Comparison of ENCODE assay signal across 12 cellular contexts in genomic region chr1:227759345-227760300, GRCh38. TPM values are rescaled to one million over a fixed set of nuclear protein-coding genes. Genes with fewer than 3 reads are reported as not detected.
A peak's percentile ranks its signal among the peaks of the same experiment; 100 is the strongest.
DNase-seq lines count a peak whose midpoint lies in the region; ATAC-seq, FAIRE-seq and TF ChIP-seq lines count a peak whose summit lies in the region.
"Had no signal": no experiment of that assay in that cellular context is flagged by ENCODE, and none has a peak within 500 bp of the region (broad histone marks: within the 10 kb centered on the region; RNA-seq: fewer than 3 reads in every experiment).

No MANE protein-coding gene starts in this region.

- in situ Hi-C loops in astrocyte of the cerebellum (cut with HindIII; ENCODE audit: low sequenced_read_pairs) = loop anchor here (25.0 kb wide), 1 partner anchor 178 kb away; the partner anchor contains the start of gene WNT9A

- peaks cover 7% of the 10 kb centered on the region for H3K79me2 ChIP-seq in keratinocyte (ENCODE audit: control insufficient read depth, insufficient read depth, low read length)

- no peaks in the 10 kb centered on the region for H3K9me1 ChIP-seq in keratinocyte (ENCODE audit: control insufficient read depth, extremely low read depth, insufficient read depth, low read length)

- POLR2A ChIA-PET in GM10248 (lab: Yijun Ruan, JAX) = no interaction called here

- H3K4me1 Mint-ChIP-seq in stimulated activated naive CD8-positive, alpha-beta T cell treated with anti-CD3 and anti-CD28 coated beads, Interleukin-15, amount 100 ng/mL, for 72 hours = peaks cover 71% of the 10 kb centered on the region

- H3K27ac Mint-ChIP-seq in stimulated activated naive CD8-positive, alpha-beta T cell treated with anti-CD3 and anti-CD28 coated beads, Interleukin-15, amount 100 ng/mL, for 72 hours = no peak overlapping the region
- H3K27ac Mint-ChIP-seq: activated naive CD8-positive, alpha-beta T cell treated with anti-CD3 and anti-CD28 coated beads for 36 hours had no signal

- no peak overlapping the region for H3K4me2 ChIP-seq in keratinocyte (ENCODE audit: control insufficient read depth, extremely low read depth, insufficient read depth, low read depth, low read length)

- dilution Hi-C loops in keratinocyte (cut with MboI; ENCODE audit: extremely low pct_ligation_motif_present, low sequenced_read_pairs) = no loop called here

- H4K20me1 ChIP-seq in keratinocyte (ENCODE audit: control insufficient read depth, extremely low read depth, insufficient read depth, low read length) = peaks cover 9% of the 10 kb centered on the region

- TF ChIP-seq CTCF in astrocyte of the cerebellum (IDR thresholded peaks at IDR 0.05; ENCODE audit: low read depth, low read length, missing control alignments) = no peak
- no peak for TF ChIP-seq CTCF in keratinocyte (optimal IDR thresholded peaks at IDR 0.05 in 1 of 3, IDR thresholded peaks at IDR 0.05 in 1 of 3, conservative IDR thresholded peaks at IDR 0.05 in 1 of 3; ENCODE audit: extremely low read depth in 1 of 3, insufficient read depth in 2 of 3, low read length in 3 of 3)
- no peak for TF ChIP-seq CTCF in GM10248 (IDR thresholded peaks at IDR 0.05; ENCODE audit: control extremely low read depth, extremely low read depth, low read depth, missing control alignments)
- no peak for TF ChIP-seq CTCF in left lung (IDR thresholded peaks at IDR 0.05)

- no peak overlapping the region for H3K4me3 Mint-ChIP-seq in stimulated activated naive CD8-positive, alpha-beta T cell treated with anti-CD3 and anti-CD28 coated beads, Interleukin-15, amount 100 ng/mL, for 72 hours
- H3K4me3 Mint-ChIP-seq: activated naive CD8-positive, alpha-beta T cell treated with anti-CD3 and anti-CD28 coated beads for 36 hours had no signal

- peak; percentile 77 for FAIRE-seq in keratinocyte (lab: Jason Lieb, UNC)

- no peaks in the 10 kb centered on the region for H3K27me3 ChIP-seq in keratinocyte (ENCODE audit: control insufficient read depth, extremely low read depth, insufficient read depth, low read length)
- no peaks in the 10 kb centered on the region for H3K27me3 ChIP-seq in left lung
- H3K27me3 ChIP-seq: neutrophil had no signal

- H3K36me3 ChIP-seq in keratinocyte (ENCODE audit: control insufficient read depth in 2 of 2, extremely low read depth in 1 of 2, insufficient read depth in 2 of 2, low read length in 2 of 2) (peaks cover 9 to 13% of the 10 kb centered on the region in 2 experiments), left lung (peaks cover 0 to 38% of the 10 kb centered on the region in 2 donors)

- H3K27me3 Mint-ChIP-seq in stimulated activated naive CD8-positive, alpha-beta T cell treated with anti-CD3 and anti-CD28 coated beads, Interleukin-15, amount 100 ng/mL, for 72 hours = no peaks in the 10 kb centered on the region
- H3K27me3 Mint-ChIP-seq: activated naive CD8-positive, alpha-beta T cell treated with anti-CD3 and anti-CD28 coated beads for 36 hours had no signal

- H3K9ac ChIP-seq in keratinocyte (ENCODE audit: control insufficient read depth, extremely low read depth, insufficient read depth, low read length) = no peak overlapping the region

- peaks cover 34% of the 10 kb centered on the region for H3K4me1 ChIP-seq in keratinocyte (ENCODE audit: control insufficient read depth, extremely low read depth, insufficient read depth, low read length)
- H3K4me1 ChIP-seq in left lung = peaks cover 11 to 23% of the 10 kb centered on the region in 2 donors

- no peak for DNase-seq in stimulated activated naive CD8-positive, alpha-beta T cell treated with anti-CD3 and anti-CD28 coated beads, Interleukin-15, amount 100 ng/mL, for 72 hours
- DNase-seq in stimulated activated naive CD8-positive, alpha-beta T cell treated with anti-CD3 and anti-CD28 coated beads, Interleukin-15, Interleukin-2, amounts not matched to agents 100 U/mL and 50 U/mL, for 24 hours = no peak
- peak; percentile 97 for DNase-seq in astrocyte of the cerebellum (ENCODE audit: low read depth)
- DNase-seq in keratinocyte (ENCODE audit: low read depth, low spot score) = no peak
- DNase-seq in GM10248 (ENCODE audit: extremely low spot score) = no peak
- no peak for DNase-seq in inferior parietal cortex (ENCODE audit: extremely low spot score)
- no peak for DNase-seq in DMS153 (lab: John Stamatoyannopoulos, UW)
- DNase-seq in left lung = no peak
- DNase-seq: activated naive CD8-positive, alpha-beta T cell treated with anti-CD3 and anti-CD28 coated beads for 36 hours; COR-L47; NCI-H774 had no signal

- H3K27ac ChIP-seq in keratinocyte (ENCODE audit: control insufficient read depth, insufficient read depth, low read length) = no peak overlapping the region
- no peak overlapping the region for H3K27ac ChIP-seq in left lung
- H3K27ac ChIP-seq: neutrophil had no signal

- no peak overlapping the region for H2AFZ ChIP-seq in keratinocyte (ENCODE audit: control insufficient read depth, low read length)

- H3K9me3 Mint-ChIP-seq in stimulated activated naive CD8-positive, alpha-beta T cell treated with anti-CD3 and anti-CD28 coated beads, Interleukin-15, amount 100 ng/mL, for 72 hours = no peaks in the 10 kb centered on the region
- H3K9me3 Mint-ChIP-seq: activated naive CD8-positive, alpha-beta T cell treated with anti-CD3 and anti-CD28 coated beads for 36 hours had no signal

- H3K9me3 ChIP-seq in keratinocyte (ENCODE audit: control insufficient read depth, low read depth, low read length) (no peaks in the 10 kb centered on the region), left lung (no peaks in the 10 kb centered on the region)
- H3K9me3 ChIP-seq: neutrophil had no signal

- peak; percentile 41 for ATAC-seq in stimulated activated naive CD8-positive, alpha-beta T cell treated with anti-CD3 and anti-CD28 coated beads, Interleukin-15, amount 100 ng/mL, for 72 hours
- ATAC-seq in stimulated activated naive CD8-positive, alpha-beta T cell treated with anti-CD3 and anti-CD28 coated beads, Interleukin-15, Interleukin-2, amounts not matched to agents 100 U/mL and 50 U/mL, for 24 hours = no peak
- ATAC-seq in left lung = no peak

- H3K4me3 ChIP-seq in astrocyte of the cerebellum (ENCODE audit: low read depth, low read length) (no peak overlapping the region), keratinocyte (ENCODE audit: control insufficient read depth in 2 of 3, extremely low read depth in 1 of 3, insufficient read depth in 2 of 3, low read depth in 1 of 3, low read length in 3 of 3) (no peak overlapping the region), left lung (no peak overlapping the region)

- intact Hi-C loops in left lung (cut with DNase I) = loop anchor here (5.0 to 10.0 kb wide), 2 partner anchors 185 to 188 kb away; partner anchors contain the start of gene WNT9A (in 2 of the 2)

- CTCF ChIA-PET in GM10248 (lab: Yijun Ruan, JAX) = interaction anchor here (1.2 to 4.3 kb wide), 7 partner anchors 15 to 372 kb away, joined by 3 to 27 read pairs (median 3); no protein-coding TSS in a partner anchor

RNA-seq across cellular contexts. Expression of gene SNAP47, which starts 24.4 kb away (rescaled TPM):
- 19.3 to 30.4 TPM (median 24.8 TPM) in 3 replicates for polyA plus RNA-seq in keratinocyte
- polyA plus RNA-seq in keratinocyte (2011; ENCODE audit: low read depth) = 9.7 TPM
- 31.4 and 31.8 TPM in 2 replicates for polyA plus RNA-seq in keratinocyte (2011; cell fraction: cytosol; rRNA removed)
- 21.6 and 23.4 TPM in 2 replicates for polyA plus RNA-seq in keratinocyte (2011; cell fraction: nucleus; rRNA removed)
- 20.7 and 24.0 TPM in 2 replicates for polyA plus RNA-seq in keratinocyte (2012; ENCODE audit: low replicate concordance)
- 16.5 to 28.5 TPM (median 21.7 TPM) in 3 replicates for polyA minus RNA-seq in keratinocyte
- 18.0 TPM for polyA minus RNA-seq in keratinocyte (2011; cell fraction: cytosol; rRNA and poly(A)+ RNA removed)
- 9.7 and 15.4 TPM in 2 replicates for polyA minus RNA-seq in keratinocyte (2011; cell fraction: nucleus; rRNA and poly(A)+ RNA removed)
- 10 to 100 TPM; 24.5 to 29.7 TPM for total RNA-seq in left lung

RNA-seq across cellular contexts. Expression of gene JMJD4, which starts 24.5 kb away (rescaled TPM):
- polyA plus RNA-seq in keratinocyte = 17.1 to 25.0 TPM (median 19.5 TPM) in 3 replicates
- polyA plus RNA-seq in keratinocyte (2011; ENCODE audit: low read depth) = 2.3 TPM
- polyA plus RNA-seq in keratinocyte (2011; cell fraction: cytosol; rRNA removed) = 13.0 and 19.4 TPM in 2 replicates
- 21.4 and 23.2 TPM in 2 replicates for polyA plus RNA-seq in keratinocyte (2011; cell fraction: nucleus; rRNA removed)
- 5.9 and 20.5 TPM in 2 replicates for polyA plus RNA-seq in keratinocyte (2012; ENCODE audit: low replicate concordance)
- polyA minus RNA-seq in keratinocyte = 33.5 to 41.8 TPM (median 33.9 TPM) in 3 replicates
- polyA minus RNA-seq in keratinocyte (2011; cell fraction: cytosol; rRNA and poly(A)+ RNA removed) = 28.2 TPM
- 20.1 and 22.4 TPM in 2 replicates for polyA minus RNA-seq in keratinocyte (2011; cell fraction: nucleus; rRNA and poly(A)+ RNA removed)
- 10 to 100 TPM; 13.4 to 16.1 TPM for total RNA-seq in left lung

RNA-seq across cellular contexts. Expression of gene PRSS38, which starts 55.9 kb away (rescaled TPM):
- polyA plus RNA-seq in keratinocyte = not detected in 3 replicates
- polyA plus RNA-seq in keratinocyte (2011; ENCODE audit: low read depth) = not detected
- not detected in 2 replicates for polyA plus RNA-seq in keratinocyte (2011; cell fraction: cytosol; rRNA removed)
- not detected in 2 replicates for polyA plus RNA-seq in keratinocyte (2011; cell fraction: nucleus; rRNA removed)
- polyA plus RNA-seq in keratinocyte (2012; ENCODE audit: low replicate concordance) = not detected in 2 replicates
- not detected in 3 replicates for polyA minus RNA-seq in keratinocyte
- not detected for polyA minus RNA-seq in keratinocyte (2011; cell fraction: cytosol; rRNA and poly(A)+ RNA removed)
- not detected in 2 replicates for polyA minus RNA-seq in keratinocyte (2011; cell fraction: nucleus; rRNA and poly(A)+ RNA removed)
- not detected for total RNA-seq in left lung
- total RNA-seq: activated naive CD8-positive, alpha-beta T cell treated with anti-CD3 and anti-CD28 coated beads for 36 hours had no signal
